In genomic region chr7:100803398-100804161, GRCh38 we compare ENCODE assay signal across 9 cellular contexts. TPM values are rescaled to one million over a fixed set of nuclear protein-coding genes. Genes with fewer than 3 reads are reported as not detected.
A peak's percentile ranks its signal among the peaks of the same experiment; 100 is the strongest.
DNase-seq lines count a peak whose midpoint lies in the region; ATAC-seq and TF ChIP-seq lines count a peak whose summit lies in the region.
"Had no signal": no experiment of that assay in that cellular context is flagged by ENCODE, and none has a peak within 500 bp of the region (broad histone marks: within the 10 kb centered on the region; RNA-seq: fewer than 3 reads in every experiment).

No MANE protein-coding gene starts in this region.

- H3K27ac ChIP-seq in gastroesophageal sphincter: peak overlapping the region in 3 of 4 donors; percentile 62 to 86 (median 74)
- no peak overlapping the region for H3K27ac ChIP-seq in osteoblast (ENCODE audit: low read depth, low read length)

- H3K27ac Mint-ChIP-seq in activated CD4-positive, alpha-beta memory T cell treated with anti-CD3 and anti-CD28 coated beads for 36 hours: no peak overlapping the region
- H3K27ac Mint-ChIP-seq: activated naive CD4-positive, alpha-beta T cell treated with anti-CD3 and anti-CD28 coated beads, Interleukin-2, amount 50 U/mL, for 24 hours had no signal

- peaks cover 3% of the 10 kb centered on the region for H3K27me3 Mint-ChIP-seq in activated CD4-positive, alpha-beta memory T cell treated with anti-CD3 and anti-CD28 coated beads for 36 hours
- H3K27me3 Mint-ChIP-seq: activated naive CD4-positive, alpha-beta T cell treated with anti-CD3 and anti-CD28 coated beads, Interleukin-2, amount 50 U/mL, for 24 hours had no signal

- POLR2A ChIA-PET in activated CD4-positive, alpha-beta memory T cell treated with anti-CD3 and anti-CD28 coated beads for 36 hours (lab: Charles Lee): no interaction called here

- no peaks in the 10 kb centered on the region for H3K79me2 ChIP-seq in osteoblast (ENCODE audit: insufficient read depth, low read length)

- H3K4me3 Mint-ChIP-seq in activated CD4-positive, alpha-beta memory T cell treated with anti-CD3 and anti-CD28 coated beads for 36 hours: no peak overlapping the region
- H3K4me3 Mint-ChIP-seq: activated naive CD4-positive, alpha-beta T cell treated with anti-CD3 and anti-CD28 coated beads, Interleukin-2, amount 50 U/mL, for 24 hours had no signal

- CTCF ChIA-PET in activated CD4-positive, alpha-beta memory T cell treated with anti-CD3 and anti-CD28 coated beads for 36 hours (lab: Charles Lee): interaction anchor here (0.7 to 7.3 kb wide), 3 partner anchors 49 to 274 kb away, joined by 3 to 177 read pairs (median 3); partner anchors contain the start of gene SLC12A9

- TF ChIP-seq CTCF in gastroesophageal sphincter (IDR thresholded peaks at IDR 0.05): no peak
- TF ChIP-seq CTCF in osteoblast (IDR thresholded peaks at IDR 0.05; ENCODE audit: extremely low read depth, low read depth, low read length): no peak

- H3K36me3 ChIP-seq in gastroesophageal sphincter (peaks cover 0 to 42% of the 10 kb centered on the region in 2 donors), osteoblast (ENCODE audit: insufficient read depth, low read length) (peaks cover 4% of the 10 kb centered on the region)

- TF ChIP-seq POLR2A in GM18951 (IDR thresholded peaks at IDR 0.05; ENCODE audit: extremely low read depth, insufficient read depth, insufficient read length) (peak; percentile 39), gastroesophageal sphincter (IDR thresholded peaks at IDR 0.05) (no peak)

- H3K9me3 ChIP-seq in gastroesophageal sphincter (no peaks in the 10 kb centered on the region), osteoblast (ENCODE audit: low read depth, low read length) (no peaks in the 10 kb centered on the region)

- peaks cover 2% of the 10 kb centered on the region for H3K4me1 Mint-ChIP-seq in activated CD4-positive, alpha-beta memory T cell treated with anti-CD3 and anti-CD28 coated beads for 36 hours (ENCODE audit: low read depth)
- H3K4me1 Mint-ChIP-seq: activated naive CD4-positive, alpha-beta T cell treated with anti-CD3 and anti-CD28 coated beads, Interleukin-2, amount 50 U/mL, for 24 hours had no signal

- H3K36me3 Mint-ChIP-seq in activated CD4-positive, alpha-beta memory T cell treated with anti-CD3 and anti-CD28 coated beads for 36 hours: no peaks in the 10 kb centered on the region

- peaks cover 0 to 63% (median 12%) of the 10 kb centered on the region in 3 donors for H3K4me1 ChIP-seq in gastroesophageal sphincter
- peaks cover 5% of the 10 kb centered on the region for H3K4me1 ChIP-seq in osteoblast (ENCODE audit: insufficient read depth, low read length)

- WGBS in gastroesophageal sphincter (ENCODE audit: low coverage in 1 of 2), 2 donors: 21 to 25% methylated on average over 6 to 8 of the region's 19 CpGs

- H2AFZ ChIP-seq in osteoblast (ENCODE audit: low read length): peak overlapping the region; percentile 58

- in situ Hi-C loops in GM18951 (cut with MboI; ENCODE audit: low sequenced_read_pairs, unreplicated experiment): no loop called here

- no peaks in the 10 kb centered on the region for H4K20me1 ChIP-seq in osteoblast (ENCODE audit: insufficient read depth, low read length)

- no peaks in the 10 kb centered on the region for H3K27me3 ChIP-seq in gastroesophageal sphincter
- no peaks in the 10 kb centered on the region for H3K27me3 ChIP-seq in osteoblast (ENCODE audit: insufficient read depth, low read length)

- ATAC-seq in HG03066 (IDR thresholded peaks at IDR 0.05; ENCODE audit: low read depth, unreplicated experiment) (peak; percentile 76), gastroesophageal sphincter (peak; percentile 89)

- H3K4me2 ChIP-seq in osteoblast (ENCODE audit: insufficient read depth, low read length): peak overlapping the region; percentile 46

- H3K9me3 Mint-ChIP-seq in activated CD4-positive, alpha-beta memory T cell treated with anti-CD3 and anti-CD28 coated beads for 36 hours: no peaks in the 10 kb centered on the region
- H3K9me3 Mint-ChIP-seq: activated naive CD4-positive, alpha-beta T cell treated with anti-CD3 and anti-CD28 coated beads, Interleukin-2, amount 50 U/mL, for 24 hours had no signal

- H3K4me3 ChIP-seq in gastroesophageal sphincter (peak overlapping the region in 1 of 2 donors; percentile 29), osteoblast (ENCODE audit: insufficient read depth, low read length) (peak overlapping the region; percentile 22)

- intact Hi-C loops in activated CD4-positive, alpha-beta memory T cell treated with anti-CD3 and anti-CD28 coated beads for 36 hours (cut with micrococcal nuclease): loop anchor here (1.0 to 5.0 kb wide), 3 partner anchors 34 to 254 kb away; partner anchors contain the start of gene SLC12A9

- TF ChIP-seq EP300 in gastroesophageal sphincter (IDR thresholded peaks at IDR 0.05): no peak

- peak; percentile 67 for DNase-seq in D341Med (ENCODE audit: low spot score)
- DNase-seq in NCI-H2171 (lab: John Stamatoyannopoulos, UW): peak; percentile 95
- peak; percentile 67 for DNase-seq in activated CD4-positive, alpha-beta memory T cell treated with anti-CD3 and anti-CD28 coated beads for 36 hours
- peak; percentile 99 for DNase-seq in osteoblast (ENCODE audit: insufficient read length, low spot score, missing footprints)
- no peak for DNase-seq in T-helper 9 cell

RNA-seq across cellular contexts. Expression of gene EPHB4, which starts 23.7 kb away (rescaled TPM):
- 1 to 10 TPM; 2.8 to 3.6 TPM for total RNA-seq in activated CD4-positive, alpha-beta memory T cell treated with anti-CD3 and anti-CD28 coated beads for 36 hours
- total RNA-seq in gastroesophageal sphincter: 10 to 100 TPM; 19.0 to 55.6 (median 41.5) TPM
- total RNA-seq in osteoblast: 41.8 and 47.0 TPM in 2 replicates

RNA-seq across cellular contexts. Expression of gene SLC12A9, which starts 48.9 kb away (rescaled TPM):
- total RNA-seq in activated CD4-positive, alpha-beta memory T cell treated with anti-CD3 and anti-CD28 coated beads for 36 hours: 10 to 100 TPM; 17.8 to 18.5 TPM
- total RNA-seq in gastroesophageal sphincter (10 to 100 TPM; 11.2 to 32.9 (median 20.2) TPM), osteoblast (19.5 and 20.0 TPM in 2 replicates)
